In genomic region chr5:134268919-134269318, GRCh38 we compare ENCODE assay signal across 29 cellular contexts.
"Had no signal": no experiment of that assay in that cellular context is flagged by ENCODE, and none has a peak within 500 bp of the region (broad histone marks: within the 10 kb centered on the region; RNA-seq: fewer than 3 reads in every experiment).

No MANE protein-coding gene starts in this region.

- H3K4me3 Mint-ChIP-seq: dendritic cell treated with granulocyte-macrophage colony-stimulating factor and Interleukin-4, amounts not matched to agents 40 ng/mL and 50 ng/mL, for 4 days; effector memory CD8-positive, alpha-beta T cell; endodermal cell had no signal

- H3K27ac ChIP-seq: colonic mucosa, coronary artery, dorsolateral prefrontal cortex, epithelial cell of prostate, esophagus muscularis mucosa, esophagus squamous epithelium, foreskin keratinocyte, gastrocnemius medialis, gastroesophageal sphincter, heart left ventricle, heart right ventricle had no signal

- H3K27ac Mint-ChIP-seq: dendritic cell treated with granulocyte-macrophage colony-stimulating factor and Interleukin-4, amounts not matched to agents 40 ng/mL and 50 ng/mL, for 4 days; effector memory CD8-positive, alpha-beta T cell; endodermal cell had no signal

- H3K9me3 ChIP-seq: colonic mucosa, gastrocnemius medialis had no signal

- H3K36me3 ChIP-seq: colonic mucosa, esophagus muscularis mucosa, esophagus squamous epithelium, gastrocnemius medialis, gastroesophageal sphincter, heart left ventricle, heart right ventricle had no signal

- ATAC-seq: effector memory CD8-positive, alpha-beta T cell; esophagus mucosa; foreskin keratinocyte; gastrocnemius medialis; gastroesophageal sphincter; heart left ventricle; heart right ventricle had no signal

- FAIRE-seq: colon, endometrium, endothelial cell of umbilical vein, frontal cortex had no signal

- H3K4me3 ChIP-seq: colonic mucosa, coronary artery, dorsolateral prefrontal cortex, esophagus muscularis mucosa, esophagus squamous epithelium, gastrocnemius medialis, gastroesophageal sphincter, heart left ventricle, heart right ventricle had no signal

- H3K27me3 ChIP-seq: colonic mucosa, dorsolateral prefrontal cortex, esophagus muscularis mucosa, esophagus squamous epithelium, foreskin keratinocyte, gastrocnemius medialis, gastroesophageal sphincter, heart left ventricle, heart right ventricle had no signal

- DNase-seq: colonic mucosa; cortex of kidney; dermis blood vessel endothelial cell; dorsolateral prefrontal cortex; effector CD4-positive, alpha-beta T cell; effector CD8-positive, alpha-beta T cell; effector memory CD4-positive, alpha-beta T cell; effector memory CD8-positive, alpha-beta T cell; endodermal cell; erythroblast; esophagus squamous epithelium; foreskin fibroblast; foreskin keratinocyte; foreskin melanocyte; gastrocnemius medialis; glutamatergic neuron; head of caudate nucleus; heart left ventricle; heart right ventricle had no signal

- H3K4me1 ChIP-seq: colonic mucosa, esophagus muscularis mucosa, esophagus squamous epithelium, gastrocnemius medialis, gastroesophageal sphincter, heart left ventricle, heart right ventricle had no signal

- H3K4me1 Mint-ChIP-seq: endodermal cell had no signal
